19 cellular contexts compared by ENCODE assay signal in the genomic region with DNA sequence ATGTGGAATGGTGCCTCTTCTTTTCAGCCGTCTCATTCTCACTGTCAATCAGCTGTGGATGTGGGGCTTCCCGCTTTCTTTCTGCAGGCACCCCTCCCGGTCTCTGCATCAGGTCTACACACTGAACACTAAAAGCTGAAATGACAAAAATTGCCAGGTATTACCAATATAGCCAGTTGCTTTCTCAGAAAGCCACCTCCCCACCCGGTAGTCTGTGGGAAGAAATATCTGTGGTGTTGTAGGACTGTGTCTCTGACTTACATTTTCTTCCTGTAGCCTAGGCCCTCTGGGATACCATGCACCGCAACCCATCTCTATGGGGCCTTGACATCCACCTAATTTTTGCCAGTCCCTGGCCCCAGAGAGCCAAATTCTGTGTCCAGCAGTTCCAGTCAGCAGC. TPM values are rescaled to one million over a fixed set of nuclear protein-coding genes. Genes with fewer than 3 reads are reported as not detected.
A peak's percentile ranks its signal among the peaks of the same experiment; 100 is the strongest.
DNase-seq lines count a peak whose midpoint lies in the region; ATAC-seq and TF ChIP-seq lines count a peak whose summit lies in the region.
"Had no signal": no experiment of that assay in that cellular context is flagged by ENCODE, and none has a peak within 500 bp of the region (broad histone marks: within the 10 kb centered on the region; RNA-seq: fewer than 3 reads in every experiment).

No MANE protein-coding gene starts in this region.

- no peaks in the 10 kb centered on the region for H3K9me3 Mint-ChIP-seq in activated CD4-positive, alpha-beta T cell treated with anti-CD3 and anti-CD28 coated beads for 36 hours (ENCODE audit: low read depth)
- no peaks in the 10 kb centered on the region for H3K9me3 Mint-ChIP-seq in activated CD4-positive, alpha-beta T cell treated with anti-CD3 and anti-CD28 coated beads, Interleukin-2, amount 10 ng/mL, durations not matched to agents 7 days and 5 days
- no peaks in the 10 kb centered on the region for H3K9me3 Mint-ChIP-seq in activated naive CD8-positive, alpha-beta T cell treated with anti-CD3 and anti-CD28 coated beads, Interleukin-2, amount 10 ng/mL, durations not matched to agents 7 days and 5 days
- no peaks in the 10 kb centered on the region for H3K9me3 Mint-ChIP-seq in activated naive CD8-positive, alpha-beta T cell treated with anti-CD3 and anti-CD28 coated beads for 36 hours
- H3K9me3 Mint-ChIP-seq in type B pancreatic cell, result no peaks in the 10 kb centered on the region
- H3K9me3 Mint-ChIP-seq: CD8-positive, alpha-beta T cell had no signal

- intact Hi-C loops in activated CD4-positive, alpha-beta T cell treated with anti-CD3 and anti-CD28 coated beads for 36 hours (cut with DNase I, micrococcal nuclease), result no loop called here
- intact Hi-C loops in colonic mucosa (cut with DNase I), result no loop called here

- no peak for TF ChIP-seq CTCF in type B pancreatic cell (conservative IDR thresholded peaks at IDR 0.05)
- no peak for TF ChIP-seq CTCF in colonic mucosa (IDR thresholded peaks at IDR 0.05)

- H3K36me3 ChIP-seq in colonic mucosa, result no peaks in the 10 kb centered on the region
- H3K36me3 ChIP-seq: BLaER1 had no signal

- DNase-seq in activated CD4-positive, alpha-beta T cell treated with anti-CD3 and anti-CD28 coated beads for 36 hours, result no peak
- DNase-seq in activated CD4-positive, alpha-beta T cell treated with anti-CD3 and anti-CD28 coated beads, Interleukin-2, amount 10 ng/mL, durations not matched to agents 7 days and 5 days, result no peak
- DNase-seq in activated naive CD8-positive, alpha-beta T cell treated with anti-CD3 and anti-CD28 coated beads, Interleukin-2, amount 10 ng/mL, durations not matched to agents 7 days and 5 days, result no peak
- DNase-seq in activated naive CD8-positive, alpha-beta T cell treated with anti-CD3 and anti-CD28 coated beads for 36 hours, result no peak
- DNase-seq in type B pancreatic cell (ENCODE audit: extremely low spot score, unreplicated experiment) (peak; percentile 20), colonic mucosa (no peak)
- DNase-seq: Caco-2; CD8-positive, alpha-beta T cell; DMS153; DND-41; GM23248; H7; HCEC 1CT had no signal

- H3K4me3 Mint-ChIP-seq in activated CD4-positive, alpha-beta T cell treated with anti-CD3 and anti-CD28 coated beads for 36 hours, result no peak overlapping the region
- no peak overlapping the region for H3K4me3 Mint-ChIP-seq in activated CD4-positive, alpha-beta T cell treated with anti-CD3 and anti-CD28 coated beads, Interleukin-2, amount 10 ng/mL, durations not matched to agents 7 days and 5 days
- no peak overlapping the region for H3K4me3 Mint-ChIP-seq in activated naive CD8-positive, alpha-beta T cell treated with anti-CD3 and anti-CD28 coated beads, Interleukin-2, amount 10 ng/mL, durations not matched to agents 7 days and 5 days
- no peak overlapping the region for H3K4me3 Mint-ChIP-seq in activated naive CD8-positive, alpha-beta T cell treated with anti-CD3 and anti-CD28 coated beads for 36 hours
- H3K4me3 Mint-ChIP-seq in type B pancreatic cell, result no peak overlapping the region
- H3K4me3 Mint-ChIP-seq: B cell; CD8-positive, alpha-beta T cell had no signal

- no peak overlapping the region for H3K27ac Mint-ChIP-seq in activated CD4-positive, alpha-beta T cell treated with anti-CD3 and anti-CD28 coated beads for 36 hours
- H3K27ac Mint-ChIP-seq in activated CD4-positive, alpha-beta T cell treated with anti-CD3 and anti-CD28 coated beads, Interleukin-2, amount 10 ng/mL, durations not matched to agents 7 days and 5 days, result no peak overlapping the region
- H3K27ac Mint-ChIP-seq in activated naive CD8-positive, alpha-beta T cell treated with anti-CD3 and anti-CD28 coated beads, Interleukin-2, amount 10 ng/mL, durations not matched to agents 7 days and 5 days, result no peak overlapping the region
- H3K27ac Mint-ChIP-seq in activated naive CD8-positive, alpha-beta T cell treated with anti-CD3 and anti-CD28 coated beads for 36 hours, result no peak overlapping the region
- H3K27ac Mint-ChIP-seq in type B pancreatic cell, result no peak overlapping the region
- H3K27ac Mint-ChIP-seq: B cell; CD8-positive, alpha-beta T cell had no signal

- CTCF ChIA-PET in activated CD4-positive, alpha-beta T cell treated with anti-CD3 and anti-CD28 coated beads for 36 hours (lab: Charles Lee), result no interaction called here
- CTCF ChIA-PET in activated CD4-positive, alpha-beta T cell treated with anti-CD3 and anti-CD28 coated beads, Interleukin-2, amount 10 ng/mL, durations not matched to agents 7 days and 5 days (lab: Charles Lee), result no interaction called here

- H3K27me3 Mint-ChIP-seq in activated CD4-positive, alpha-beta T cell treated with anti-CD3 and anti-CD28 coated beads for 36 hours, result no peaks in the 10 kb centered on the region
- H3K27me3 Mint-ChIP-seq in activated CD4-positive, alpha-beta T cell treated with anti-CD3 and anti-CD28 coated beads, Interleukin-2, amount 10 ng/mL, durations not matched to agents 7 days and 5 days, result peaks cover 24% of the 10 kb centered on the region
- peaks cover 19% of the 10 kb centered on the region for H3K27me3 Mint-ChIP-seq in activated naive CD8-positive, alpha-beta T cell treated with anti-CD3 and anti-CD28 coated beads, Interleukin-2, amount 10 ng/mL, durations not matched to agents 7 days and 5 days
- H3K27me3 Mint-ChIP-seq in activated naive CD8-positive, alpha-beta T cell treated with anti-CD3 and anti-CD28 coated beads for 36 hours, result no peaks in the 10 kb centered on the region
- peaks cover 20% of the 10 kb centered on the region for H3K27me3 Mint-ChIP-seq in type B pancreatic cell
- H3K27me3 Mint-ChIP-seq: B cell had no signal

- no peaks in the 10 kb centered on the region for H3K9me3 ChIP-seq in colonic mucosa
- H3K9me3 ChIP-seq: BLaER1, Caco-2 had no signal

- H3K4me3 ChIP-seq in colonic mucosa, result no peak overlapping the region
- H3K4me3 ChIP-seq: BLaER1, GM23248 had no signal

- no peaks in the 10 kb centered on the region for H3K27me3 ChIP-seq in colonic mucosa
- H3K27me3 ChIP-seq: BLaER1 had no signal

- H3K4me1 ChIP-seq in colonic mucosa, result no peaks in the 10 kb centered on the region
- H3K4me1 ChIP-seq: BLaER1 had no signal

- no peaks in the 10 kb centered on the region for H3K36me3 Mint-ChIP-seq in activated CD4-positive, alpha-beta T cell treated with anti-CD3 and anti-CD28 coated beads for 36 hours (ENCODE audit: low read depth)
- no peaks in the 10 kb centered on the region for H3K36me3 Mint-ChIP-seq in activated CD4-positive, alpha-beta T cell treated with anti-CD3 and anti-CD28 coated beads, Interleukin-2, amount 10 ng/mL, durations not matched to agents 7 days and 5 days (ENCODE audit: low read depth)
- H3K36me3 Mint-ChIP-seq in activated naive CD8-positive, alpha-beta T cell treated with anti-CD3 and anti-CD28 coated beads, Interleukin-2, amount 10 ng/mL, durations not matched to agents 7 days and 5 days, result peaks cover 5% of the 10 kb centered on the region
- H3K36me3 Mint-ChIP-seq in activated naive CD8-positive, alpha-beta T cell treated with anti-CD3 and anti-CD28 coated beads for 36 hours, result no peaks in the 10 kb centered on the region
- no peaks in the 10 kb centered on the region for H3K36me3 Mint-ChIP-seq in type B pancreatic cell
- H3K36me3 Mint-ChIP-seq: CD4-positive, CD25-positive, alpha-beta regulatory T cell; CD8-positive, alpha-beta T cell had no signal

- H3K27ac ChIP-seq in colonic mucosa, result no peak overlapping the region
- H3K27ac ChIP-seq: 22Rv1, BLaER1, C4-2B, GM23248 had no signal

- ATAC-seq in activated CD4-positive, alpha-beta T cell treated with anti-CD3 and anti-CD28 coated beads for 36 hours, result peak; percentile 30
- peak; percentile 45 for ATAC-seq in activated naive CD8-positive, alpha-beta T cell treated with anti-CD3 and anti-CD28 coated beads, Interleukin-2, amount 10 ng/mL, durations not matched to agents 7 days and 5 days (ENCODE audit: low read depth)
- ATAC-seq in GM19467 (IDR thresholded peaks at IDR 0.05; ENCODE audit: unreplicated experiment), result no peak
- ATAC-seq: CD8-positive, alpha-beta T cell had no signal

- peaks cover 2% of the 10 kb centered on the region for H3K4me1 Mint-ChIP-seq in activated CD4-positive, alpha-beta T cell treated with anti-CD3 and anti-CD28 coated beads for 36 hours
- peaks cover 26% of the 10 kb centered on the region for H3K4me1 Mint-ChIP-seq in activated CD4-positive, alpha-beta T cell treated with anti-CD3 and anti-CD28 coated beads, Interleukin-2, amount 10 ng/mL, durations not matched to agents 7 days and 5 days
- H3K4me1 Mint-ChIP-seq in activated naive CD8-positive, alpha-beta T cell treated with anti-CD3 and anti-CD28 coated beads, Interleukin-2, amount 10 ng/mL, durations not matched to agents 7 days and 5 days, result peaks cover 20% of the 10 kb centered on the region
- peaks cover 3% of the 10 kb centered on the region for H3K4me1 Mint-ChIP-seq in activated naive CD8-positive, alpha-beta T cell treated with anti-CD3 and anti-CD28 coated beads for 36 hours
- no peaks in the 10 kb centered on the region for H3K4me1 Mint-ChIP-seq in type B pancreatic cell (ENCODE audit: unreplicated experiment)
- H3K4me1 Mint-ChIP-seq: B cell had no signal

- POLR2A ChIA-PET in activated CD4-positive, alpha-beta T cell treated with anti-CD3 and anti-CD28 coated beads for 36 hours (lab: Charles Lee), result no interaction called here
- POLR2A ChIA-PET in activated CD4-positive, alpha-beta T cell treated with anti-CD3 and anti-CD28 coated beads, Interleukin-2, amount 10 ng/mL, durations not matched to agents 7 days and 5 days (lab: Charles Lee), result no interaction called here
- POLR2A ChIA-PET in activated naive CD8-positive, alpha-beta T cell treated with anti-CD3 and anti-CD28 coated beads, Interleukin-2, amount 10 ng/mL, durations not matched to agents 7 days and 5 days (lab: Charles Lee), result no interaction called here

- no peak overlapping the region for H3K9ac ChIP-seq in colonic mucosa (ENCODE audit: low read depth in 2 of 2, low read length in 2 of 2)
- H3K9ac ChIP-seq: BLaER1, GM23248 had no signal

RNA-seq across cellular contexts. Expression of a gene that starts 19.2 kb away (rescaled TPM):
- under 1 TPM; 0.60 to 0.98 TPM for total RNA-seq in activated CD4-positive, alpha-beta T cell treated with anti-CD3 and anti-CD28 coated beads for 36 hours
- total RNA-seq in activated CD4-positive, alpha-beta T cell treated with anti-CD3 and anti-CD28 coated beads, Interleukin-2, amount 10 ng/mL, durations not matched to agents 7 days and 5 days, result 1 to 10 TPM; 1.2 to 1.8 TPM
- total RNA-seq in activated naive CD8-positive, alpha-beta T cell treated with anti-CD3 and anti-CD28 coated beads, Interleukin-2, amount 10 ng/mL, durations not matched to agents 7 days and 5 days, result under 1 TPM; 0.39 to 0.91 TPM
- total RNA-seq in activated naive CD8-positive, alpha-beta T cell treated with anti-CD3 and anti-CD28 coated beads for 36 hours, result not detected
- total RNA-seq in type B pancreatic cell (ENCODE audit: low replicate concordance), result 1.8 and 9.1 TPM in 2 replicates
- total RNA-seq in colonic mucosa, result under 1 TPM; 0.40 to 0.74 TPM
- total RNA-seq: B cell; CD8-positive, alpha-beta T cell had no signal
